Comparison of ENCODE assay signal across 15 cellular contexts in the genomic region with DNA sequence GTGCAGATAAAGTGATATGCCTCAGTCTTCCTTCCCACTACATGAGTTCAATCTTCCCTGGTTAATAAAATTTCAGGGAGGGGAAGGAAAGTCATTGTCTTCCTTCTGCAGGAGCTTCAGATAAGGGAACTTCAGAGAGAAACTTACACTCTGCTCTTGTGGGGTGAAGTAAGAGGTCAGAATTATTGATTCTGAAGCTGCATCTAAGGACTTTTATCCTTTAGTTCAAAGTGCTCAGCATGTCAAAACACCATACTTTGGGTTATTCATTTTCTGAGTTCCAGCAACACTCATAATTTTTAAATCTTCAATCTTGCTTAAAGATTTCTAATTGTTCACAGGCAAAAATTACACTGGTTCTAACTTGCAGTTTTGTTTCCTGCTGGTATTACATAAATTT. TPM values are rescaled to one million over a fixed set of nuclear protein-coding genes. Genes with fewer than 3 reads are reported as not detected.
"Had no signal": no experiment of that assay in that cellular context is flagged by ENCODE, and none has a peak within 500 bp of the region (broad histone marks: within the 10 kb centered on the region; RNA-seq: fewer than 3 reads in every experiment).

No MANE protein-coding gene starts in this region.

RNA-seq across cellular contexts. Expression of a gene that starts 33.0 kb away (rescaled TPM):
- total RNA-seq: activated B cell treated with CpG ODN at 0.5 μM for 24 hours; activated CD4-positive, alpha-beta memory T cell treated with anti-CD3 and anti-CD28 coated beads for 36 hours; activated CD4-positive, alpha-beta memory T cell treated with anti-CD3 and anti-CD28 coated beads, Interleukin-2, amount 10 ng/mL, durations not matched to agents 7 days and 5 days; activated CD4-positive, alpha-beta T cell treated with anti-CD3 and anti-CD28 coated beads for 36 hours; activated CD4-positive, alpha-beta T cell treated with anti-CD3 and anti-CD28 coated beads, Interleukin-2, amount 10 ng/mL, durations not matched to agents 24 days and 14 days; activated CD4-positive, alpha-beta T cell treated with anti-CD3 and anti-CD28 coated beads, Interleukin-2, amount 10 ng/mL, durations not matched to agents 7 days and 5 days; activated CD8-positive, alpha-beta memory T cell treated with anti-CD3 and anti-CD28 coated beads for 36 hours; activated CD8-positive, alpha-beta memory T cell treated with anti-CD3 and anti-CD28 coated beads, Interleukin-2, amount 10 ng/mL, durations not matched to agents 7 days and 5 days; activated CD8-positive, alpha-beta T cell treated with anti-CD3 and anti-CD28 coated beads for 36 hours; activated CD8-positive, alpha-beta T cell treated with anti-CD3 and anti-CD28 coated beads, Interleukin-2, amount 10 ng/mL, durations not matched to agents 7 days and 5 days; T-cell; T-helper 1 cell treated with Interleukin-12 subunit alpha and Interleukin-12 subunit beta and Interleukin-4 antibody, amounts not matched to agents 30 ng/mL and 1 ng/mL, for 36 hours; T-helper 17 cell; T-helper 2 cell treated with Interferon-gamma antibody and Interleukin-4, amounts not matched to agents 100 ng/mL and 5 ng/mL, for 36 hours; WTC11 had no signal
